In genomic region chr13:29111446-29111845, GRCh38 we compare ENCODE assay signal across 29 cellular contexts.
"Had no signal": no experiment of that assay in that cellular context is flagged by ENCODE, and none has a peak within 500 bp of the region (broad histone marks: within the 10 kb centered on the region; RNA-seq: fewer than 3 reads in every experiment).

No MANE protein-coding gene starts in this region.

- H3K9me3 Mint-ChIP-seq: activated naive CD4-positive, alpha-beta T cell treated with anti-CD3 and anti-CD28 coated beads, Interleukin-2, amount 50 U/mL, for 24 hours; activated T-cell treated with anti-CD3 and anti-CD28 coated beads, Interleukin-2, amount 50 U/mL, for 24 hours; activated T-helper 1 cell treated with anti-CD3 and anti-CD28 coated beads, Interleukin-12 subunit alpha, Interleukin-12 subunit beta, Interleukin-2, Interleukin-4 antibody, amounts not matched to agents 30 ng/mL and 10 ng/mL and 1 ng/mL, durations not matched to agents 14 hours and 24 hours and 36 hours; T-helper 2 cell treated with Interferon-gamma antibody and Interleukin-4, amounts not matched to agents 5 μg/mL and 100 μg/mL, for 36 hours had no signal

- H3K27me3 ChIP-seq: ascending aorta, body of pancreas, cardiac muscle cell, Peyer's patch, SJSA1 had no signal

- H3K4me1 ChIP-seq: body of pancreas, Peyer's patch, SJSA1 had no signal

- H3K27ac Mint-ChIP-seq: activated CD8-positive, alpha-beta T cell treated with anti-CD3 and anti-CD28 coated beads, Interleukin-2, amount 10 ng/mL, durations not matched to agents 7 days and 5 days; activated naive CD4-positive, alpha-beta T cell treated with anti-CD3 and anti-CD28 coated beads, Interleukin-2, amount 50 U/mL, for 24 hours; activated T-cell treated with anti-CD3 and anti-CD28 coated beads, Interleukin-2, amount 50 U/mL, for 24 hours; activated T-helper 1 cell treated with anti-CD3 and anti-CD28 coated beads, Interleukin-12 subunit alpha, Interleukin-12 subunit beta, Interleukin-2, Interleukin-4 antibody, amounts not matched to agents 30 ng/mL and 10 ng/mL and 1 ng/mL, durations not matched to agents 14 hours and 24 hours and 36 hours; T-helper 2 cell treated with Interferon-gamma antibody and Interleukin-4, amounts not matched to agents 5 μg/mL and 100 μg/mL, for 36 hours had no signal

- H3K36me3 Mint-ChIP-seq: activated naive CD4-positive, alpha-beta T cell treated with anti-CD3 and anti-CD28 coated beads, Interleukin-2, amount 50 U/mL, for 24 hours had no signal

- H3K4me3 Mint-ChIP-seq: activated CD8-positive, alpha-beta T cell treated with anti-CD3 and anti-CD28 coated beads, Interleukin-2, amount 10 ng/mL, durations not matched to agents 7 days and 5 days; activated naive CD4-positive, alpha-beta T cell treated with anti-CD3 and anti-CD28 coated beads, Interleukin-2, amount 50 U/mL, for 24 hours; activated T-cell treated with anti-CD3 and anti-CD28 coated beads, Interleukin-2, amount 50 U/mL, for 24 hours; activated T-helper 1 cell treated with anti-CD3 and anti-CD28 coated beads, Interleukin-12 subunit alpha, Interleukin-12 subunit beta, Interleukin-2, Interleukin-4 antibody, amounts not matched to agents 30 ng/mL and 10 ng/mL and 1 ng/mL, durations not matched to agents 14 hours and 24 hours and 36 hours; T-helper 2 cell treated with Interferon-gamma antibody and Interleukin-4, amounts not matched to agents 5 μg/mL and 100 μg/mL, for 36 hours had no signal

- H3K9me3 ChIP-seq: ascending aorta, body of pancreas, Peyer's patch, SJSA1 had no signal

- H3K36me3 ChIP-seq: ascending aorta, cardiac muscle cell, Peyer's patch, SJSA1 had no signal

- H3K4me3 ChIP-seq: ascending aorta, body of pancreas, cardiac muscle cell, Peyer's patch, SJSA1 had no signal

- H3K27ac ChIP-seq: body of pancreas, cardiac muscle cell, Peyer's patch, RWPE1, SJSA1 had no signal

- ATAC-seq: activated CD4-positive, CD25-positive, alpha-beta regulatory T cell treated with anti-CD3 and anti-CD28 coated beads, Interleukin-2, amount 50 U/mL, for 24 hours; activated CD8-positive, alpha-beta T cell treated with anti-CD3 and anti-CD28 coated beads, Interleukin-2, amount 10 ng/mL, durations not matched to agents 7 days and 5 days; body of pancreas; SK-N-SH treated with all-trans-retinoic acid at 6 μM for 48 hours had no signal

- DNase-seq: activated CD4-positive, alpha-beta T cell treated with anti-CD3 and anti-CD28 coated beads for 4 hours; activated CD4-positive, alpha-beta T cell treated with anti-CD3 and anti-CD28 coated beads, Interleukin-2, amount 50 U/mL, for 4 hours; activated CD8-positive, alpha-beta T cell treated with anti-CD3 and anti-CD28 coated beads, Interleukin-2, amount 10 ng/mL, durations not matched to agents 7 days and 5 days; activated effector memory CD4-positive, alpha-beta T cell treated with Interleukin-2 at 50 U/mL for 16 hours; activated naive CD4-positive, alpha-beta T cell; activated T-cell treated with anti-CD3 and anti-CD28 coated beads, Interleukin-2, amount 50 U/mL, for 24 hours; amniotic stem cell; body of pancreas; KG1; MM.1S; NCI-H1105; NCI-H1436; NCI-H1694 treated with DMSO at 0.1 percent for 48 hours; NCI-H2029 treated with DMSO at 0.1 percent for 48 hours; NCI-H510A treated with DMSO at 0.1 percent for 48 hours; NCI-H69; NK-92 treated with Interleukin-12 subunit alpha and Interleukin-12 subunit beta, amount 100 ng/mL, for 24 hours; Peyer's patch; SHP77; SW 1271 had no signal

- H3K4me1 Mint-ChIP-seq: activated naive CD4-positive, alpha-beta T cell treated with anti-CD3 and anti-CD28 coated beads, Interleukin-2, amount 50 U/mL, for 24 hours had no signal
